Comparison of ENCODE assay signal across 1 cellular context in genomic region chr15:90037510-90037860, GRCh38.
TF ChIP-seq lines count a peak whose summit lies in the region.

No MANE protein-coding gene starts in this region.

TF ChIP-seq in IMR-90, 13 proteins besides CTCF, POLR2A, EP300 and RAD21 (continued from another document):
- TF ChIP-seq USF2 (IDR thresholded peaks at IDR 0.05; ENCODE audit: low read depth, low read length) (no peak), RCOR1 (IDR thresholded peaks at IDR 0.05; ENCODE audit: insufficient replicate concordance, low read length) (peak; percentile 46), CEBPB (IDR thresholded peaks at IDR 0.05; ENCODE audit: low read depth, low read length) (no peak), ELK1 (IDR thresholded peaks at IDR 0.05; ENCODE audit: borderline replicate concordance, low read depth, low read length) (no peak), MAFK (IDR thresholded peaks at IDR 0.05; ENCODE audit: low read depth, low read length) (no peak), MXI1 (IDR thresholded peaks at IDR 0.05; ENCODE audit: borderline replicate concordance, low read depth, low read length) (no peak), BHLHE40 (IDR thresholded peaks at IDR 0.05; ENCODE audit: low read depth, low read length) (peak; percentile 26; the same call in 1 of the 2 replicates)
